In the genomic region with DNA sequence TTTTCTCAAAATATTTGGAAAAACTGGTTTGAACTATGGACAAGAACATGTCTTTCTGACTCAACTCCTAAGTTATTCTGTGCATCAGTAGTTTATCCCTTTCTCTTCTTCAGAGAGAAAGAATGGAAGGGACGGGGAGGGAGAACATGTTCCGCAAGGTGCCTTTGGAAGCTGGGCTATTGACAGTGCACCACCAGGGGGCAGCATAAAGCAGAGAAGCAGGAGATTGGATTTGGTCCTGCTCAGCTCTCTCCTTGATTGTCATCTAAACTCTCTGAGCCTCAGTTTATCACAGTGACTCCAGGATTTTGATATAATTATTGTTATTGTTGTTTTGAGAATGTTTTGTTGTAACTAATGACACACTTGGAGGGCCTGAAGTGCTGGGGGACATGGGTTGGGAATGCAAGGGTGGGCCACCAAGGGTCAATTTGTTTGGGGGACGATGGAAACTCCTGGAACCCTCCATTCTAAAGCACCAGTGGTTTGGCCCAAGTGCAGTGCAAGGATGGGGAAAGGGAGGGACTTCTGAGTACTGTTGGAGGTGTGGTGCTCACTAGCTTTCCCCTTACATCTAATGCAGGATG, we compare ENCODE assay signal across 8 cellular contexts. TPM values are rescaled to one million over a fixed set of nuclear protein-coding genes. Genes with fewer than 3 reads are reported as not detected.
DNase-seq lines count a peak whose midpoint lies in the region; ATAC-seq and TF ChIP-seq lines count a peak whose summit lies in the region.

No MANE protein-coding gene starts in this region.

- H3K27ac ChIP-seq in lung (ENCODE audit: low read depth in 1 of 2, low read length in 1 of 2): no peak overlapping the region

- peaks cover 4 to 5% of the 10 kb centered on the region in 2 donors for H3K36me3 ChIP-seq in lung (ENCODE audit: control insufficient read depth in 2 of 2, insufficient read depth in 2 of 2, low read length in 2 of 2)

- ATAC-seq in HG03103 (IDR thresholded peaks at IDR 0.05; ENCODE audit: low read depth, unreplicated experiment) (peak; percentile 60), lung (ENCODE audit: insufficient read depth, low FRiP score) (peak; percentile 87)

- peak; percentile 83 for DNase-seq in NCI-H69 (lab: John Stamatoyannopoulos, UW)
- DNase-seq in activated CD4-positive, alpha-beta T cell treated with anti-CD3 and anti-CD28 coated beads, Interleukin-2, amount 50 U/mL, for 48 hours: peak; percentile 87 to 91
- DNase-seq in effector CD4-positive, alpha-beta T cell: peak; percentile 72
- DNase-seq in lung (ENCODE audit: low spot score): peak; percentile 82
- peak; percentile 75 for DNase-seq in stimulated activated CD8-positive, alpha-beta memory T cell treated with anti-CD3 and anti-CD28 coated beads, Interleukin-15, amount 100 ng/mL, for 1 hour (ENCODE audit: low read depth)
- no peak for DNase-seq in cortex of kidney (lab: John Stamatoyannopoulos, UW)

- no peaks in the 10 kb centered on the region for H3K9me3 ChIP-seq in lung (ENCODE audit: control insufficient read depth in 2 of 2, insufficient read depth in 1 of 2, low read length in 1 of 2)

- WGBS in lung, 2 donors: 47 to 49% methylated on average over 3 of the region's 3 CpGs

- peaks cover 0 to 5% of the 10 kb centered on the region in 2 donors for H3K4me1 ChIP-seq in lung (ENCODE audit: control insufficient read depth in 2 of 2, insufficient read depth in 2 of 2, low read length in 2 of 2)

- H3K27me3 ChIP-seq in lung (ENCODE audit: control insufficient read depth, insufficient read depth): no peaks in the 10 kb centered on the region

- H3K4me3 ChIP-seq in lung: no peak overlapping the region

- TF ChIP-seq CTCF in GM12872 (IDR thresholded peaks at IDR 0.05; ENCODE audit: insufficient read depth, low read depth, low read length) (peak; percentile 91), lung (IDR thresholded peaks at IDR 0.05; ENCODE audit: control extremely low read depth, extremely low read depth) (peak; percentile 86)

RNA-seq across cellular contexts. Expression of a gene that starts 45.3 kb away (rescaled TPM):
- total RNA-seq in lung: 100 to 1,000 TPM in 1 of 2 donors, 10 to 100 TPM in 1; 56.2 to 102 TPM
- polyA plus RNA-seq in lung: 10 to 100 TPM in 1 of 2 donors, 1 to 10 TPM in 1; 8.7 to 24.8 TPM
